In the genomic region with DNA sequence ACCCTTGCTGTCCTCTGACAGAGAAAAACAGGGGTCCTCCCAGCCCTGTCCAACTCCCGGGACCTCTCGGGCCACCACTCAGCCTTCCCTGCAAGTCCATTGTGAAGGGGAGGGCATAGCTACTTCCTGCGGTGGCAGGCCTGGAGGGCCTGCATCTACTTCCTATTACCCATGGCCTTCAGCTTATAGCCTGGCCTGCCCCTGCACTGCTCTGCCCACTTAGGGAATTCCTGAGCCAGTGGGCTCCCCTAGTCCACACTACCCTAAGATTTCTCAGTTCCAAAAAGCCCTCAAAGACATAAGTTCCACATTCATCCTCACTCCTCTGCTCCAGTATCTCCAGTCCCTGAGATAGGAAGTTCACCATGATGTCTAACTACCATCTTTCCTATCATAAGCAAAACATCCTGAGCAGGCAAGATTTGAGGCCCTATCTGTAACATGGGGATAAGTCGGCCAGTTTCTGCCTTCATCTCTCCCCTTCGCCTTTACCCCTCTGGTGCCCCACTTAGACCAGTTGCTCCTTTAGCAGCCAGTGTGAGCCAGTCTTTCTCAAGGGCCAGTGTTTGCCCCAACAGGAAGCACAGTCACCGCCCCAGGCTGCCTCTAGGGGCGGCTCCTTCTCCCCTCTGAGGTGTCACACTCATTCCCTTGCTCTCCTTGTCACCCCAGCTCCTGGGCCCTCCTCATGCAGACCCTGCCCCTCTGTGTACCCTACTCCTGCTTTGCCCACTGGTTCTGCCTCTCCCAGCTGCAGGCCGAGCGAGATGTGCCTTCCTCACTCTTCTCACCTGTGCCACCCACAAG, we compare ENCODE assay signal across 8 cellular contexts. TPM values are rescaled to one million over a fixed set of nuclear protein-coding genes. Genes with fewer than 3 reads are reported as not detected.
DNase-seq lines count a peak whose midpoint lies in the region; ATAC-seq lines count a peak whose summit lies in the region.

No MANE protein-coding gene starts in this region.

- H3K9ac ChIP-seq in skeletal muscle tissue (ENCODE audit: low read depth in 1 of 3, low read length in 3 of 3) = peak overlapping the region; percentile 8 to 76 (median 68)

- peaks cover 20 to 36% of the 10 kb centered on the region in 2 donors for H3K4me1 ChIP-seq in esophagus (ENCODE audit: control insufficient read depth in 2 of 2, insufficient read depth in 2 of 2, low read length in 1 of 2)
- H3K4me1 ChIP-seq in skeletal muscle tissue (ENCODE audit: control insufficient read depth in 3 of 3, insufficient read depth in 3 of 3, low read length in 3 of 3) = peaks cover 88 to 94% (median 93%) of the 10 kb centered on the region in 3 donors

- H3K9me3 ChIP-seq in esophagus (ENCODE audit: control insufficient read depth in 2 of 2, insufficient read depth in 1 of 2, low read depth in 1 of 2, low read length in 1 of 2) (no peaks in the 10 kb centered on the region), skeletal muscle tissue (ENCODE audit: control insufficient read depth in 3 of 3, low read length in 3 of 3) (no peaks in the 10 kb centered on the region)

- H3K9me3 Mint-ChIP-seq in activated CD8-positive, alpha-beta T cell treated with anti-CD3 and anti-CD28 coated beads, Interleukin-2, amount 10 ng/mL, durations not matched to agents 7 days and 5 days (ENCODE audit: insufficient read depth) = no peaks in the 10 kb centered on the region

- CTCF ChIA-PET in activated CD8-positive, alpha-beta T cell treated with anti-CD3 and anti-CD28 coated beads, Interleukin-2, amount 10 ng/mL, durations not matched to agents 7 days and 5 days (lab: Charles Lee) = interaction anchor here (1.0 to 27.1 kb wide), 21 partner anchors 9 to 349 kb away, joined by 3 to 1049 read pairs (median 6); partner anchors contain the start of genes HDAC7, SLC48A1, TMEM106C and VDR

- H3K27ac ChIP-seq in esophagus (ENCODE audit: low read depth in 2 of 2, low read length in 1 of 2) (peak overlapping the region; percentile 69 to 90), skeletal muscle tissue (ENCODE audit: low read depth, low read length) (peak overlapping the region; percentile 88)

- H3K27me3 Mint-ChIP-seq in activated CD8-positive, alpha-beta T cell treated with anti-CD3 and anti-CD28 coated beads, Interleukin-2, amount 10 ng/mL, durations not matched to agents 7 days and 5 days (ENCODE audit: low read depth) = no peaks in the 10 kb centered on the region

- POLR2A ChIA-PET in activated CD8-positive, alpha-beta T cell treated with anti-CD3 and anti-CD28 coated beads, Interleukin-2, amount 10 ng/mL, durations not matched to agents 7 days and 5 days (lab: Charles Lee) = interaction anchor here (0.7 to 20.2 kb wide), 13 partner anchors 9 to 595 kb away, joined by 3 to 642 read pairs (median 5); partner anchors contain the start of genes HDAC7 and RPAP3

- H3K4me3 ChIP-seq in esophagus (ENCODE audit: low read depth in 1 of 2, low read length in 2 of 2) (no peak overlapping the region), skeletal muscle tissue (ENCODE audit: low read length in 3 of 3) (peak overlapping the region in 1 of 3 donors; percentile 49)

- peak; percentile 36 for ATAC-seq in activated CD8-positive, alpha-beta T cell treated with anti-CD3 and anti-CD28 coated beads, Interleukin-2, amount 10 ng/mL, durations not matched to agents 7 days and 5 days

- H3K36me3 Mint-ChIP-seq in activated CD8-positive, alpha-beta T cell treated with anti-CD3 and anti-CD28 coated beads, Interleukin-2, amount 10 ng/mL, durations not matched to agents 7 days and 5 days (ENCODE audit: low read depth) = peaks cover 67% of the 10 kb centered on the region

- H3K4me3 Mint-ChIP-seq in activated CD8-positive, alpha-beta T cell treated with anti-CD3 and anti-CD28 coated beads, Interleukin-2, amount 10 ng/mL, durations not matched to agents 7 days and 5 days = peak overlapping the region; percentile 71

- H3K36me3 ChIP-seq in esophagus (ENCODE audit: control insufficient read depth in 2 of 2, insufficient read depth in 2 of 2, low read length in 1 of 2) (peaks cover 0 to 1% of the 10 kb centered on the region in 2 donors), skeletal muscle tissue (ENCODE audit: control insufficient read depth in 3 of 3, insufficient read depth in 3 of 3, low read length in 3 of 3) (peaks cover 0 to 4% (median 0%) of the 10 kb centered on the region in 3 donors)

- peaks cover 98% of the 10 kb centered on the region for H3K4me1 Mint-ChIP-seq in activated CD8-positive, alpha-beta T cell treated with anti-CD3 and anti-CD28 coated beads, Interleukin-2, amount 10 ng/mL, durations not matched to agents 7 days and 5 days (ENCODE audit: low read depth)

- WGBS in esophagus, 2 donors = 66 to 72% methylated on average over 9 of the region's 9 CpGs

- DNase-seq in AG20443 (ENCODE audit: low spot score) (peak; percentile 59), HT1080 (ENCODE audit: low read depth) (peak; percentile 79), medulla oblongata (ENCODE audit: extremely low spot score) (no peak), SW480 (ENCODE audit: low spot score) (no peak), DMS114 treated with DMSO at 0.1 percent for 48 hours (lab: John Stamatoyannopoulos, UW; ENCODE audit: unreplicated experiment) (no peak)
- DNase-seq in activated CD8-positive, alpha-beta T cell treated with anti-CD3 and anti-CD28 coated beads, Interleukin-2, amount 10 ng/mL, durations not matched to agents 7 days and 5 days = peak; percentile 77

- H3K27ac Mint-ChIP-seq in activated CD8-positive, alpha-beta T cell treated with anti-CD3 and anti-CD28 coated beads, Interleukin-2, amount 10 ng/mL, durations not matched to agents 7 days and 5 days = peak overlapping the region; percentile 91

- H3K27me3 ChIP-seq in esophagus (ENCODE audit: control insufficient read depth in 1 of 2, insufficient read depth in 2 of 2, low read length in 2 of 2) (no peaks in the 10 kb centered on the region), skeletal muscle tissue (ENCODE audit: control insufficient read depth in 3 of 3, insufficient read depth in 3 of 3, low read length in 3 of 3) (no peaks in the 10 kb centered on the region)

RNA-seq across cellular contexts. Expression of gene HDAC7, which starts 10.9 kb away (rescaled TPM):
- total RNA-seq in HT1080 (2014; rRNA removed; shearing (Covaris generic)) = 36.8 and 40.0 TPM in 2 replicates
- polyA plus RNA-seq in HT1080 (2015; cell fraction: cytosol; rRNA removed) = 46.7 and 49.2 TPM in 2 replicates
- polyA plus RNA-seq in HT1080 (2015; cell fraction: nucleus; rRNA removed) = 105 and 114 TPM in 2 replicates
- 100 to 1,000 TPM; 180 to 207 TPM for total RNA-seq in activated CD8-positive, alpha-beta T cell treated with anti-CD3 and anti-CD28 coated beads, Interleukin-2, amount 10 ng/mL, durations not matched to agents 7 days and 5 days
- polyA plus RNA-seq in esophagus = 10 to 100 TPM; 20.9 to 35.6 TPM
- 21.4 TPM for total RNA-seq in skeletal muscle tissue

RNA-seq across cellular contexts. Expression of gene SLC48A1, which starts 35.7 kb away (rescaled TPM):
- 11.7 and 13.3 TPM in 2 replicates for total RNA-seq in HT1080 (2014; rRNA removed; shearing (Covaris generic))
- polyA plus RNA-seq in HT1080 (2015; cell fraction: cytosol; rRNA removed) = 12.8 and 17.8 TPM in 2 replicates
- 20.2 and 21.6 TPM in 2 replicates for polyA plus RNA-seq in HT1080 (2015; cell fraction: nucleus; rRNA removed)
- total RNA-seq in activated CD8-positive, alpha-beta T cell treated with anti-CD3 and anti-CD28 coated beads, Interleukin-2, amount 10 ng/mL, durations not matched to agents 7 days and 5 days = 1 to 10 TPM; 7.0 to 8.1 TPM
- polyA plus RNA-seq in esophagus = 10 to 100 TPM; 17.7 to 20.6 TPM
- total RNA-seq in skeletal muscle tissue = 7.8 TPM

RNA-seq across cellular contexts. Expression of gene RAPGEF3, which starts 50.1 kb away (rescaled TPM):
- total RNA-seq in HT1080 (2014; rRNA removed; shearing (Covaris generic)) = 3.7 and 4.1 TPM in 2 replicates
- polyA plus RNA-seq in HT1080 (2015; cell fraction: cytosol; rRNA removed) = 1.5 and 2.2 TPM in 2 replicates
- 5.8 and 7.8 TPM in 2 replicates for polyA plus RNA-seq in HT1080 (2015; cell fraction: nucleus; rRNA removed)
- under 1 TPM in 1 of 2 experiments, not detected in 1; 0.24 TPM for total RNA-seq in activated CD8-positive, alpha-beta T cell treated with anti-CD3 and anti-CD28 coated beads, Interleukin-2, amount 10 ng/mL, durations not matched to agents 7 days and 5 days
- polyA plus RNA-seq in esophagus = 10 to 100 TPM; 23.2 to 75.2 TPM
- total RNA-seq in skeletal muscle tissue = 8.4 TPM

Comparison
In these comparisons a context has a peak if more than half of its experiments do, and no peak if none do; other contexts are left out.
1. DNase-seq: peak in AG20443 (single experiment), HT1080 (single experiment) and activated CD8-positive, alpha-beta T cell treated with anti-CD3 and anti-CD28 coated beads, Interleukin-2, amount 10 ng/mL, durations not matched to agents 7 days and 5 days (single experiment); none in medulla oblongata (single experiment), SW480 (single experiment) and DMS114 treated with DMSO at 0.1 percent for 48 hours (single experiment).